ENCODE assay signal across 11 cellular contexts in genomic region chr1:17759114-17759513, GRCh38. TPM values are rescaled to one million over a fixed set of nuclear protein-coding genes. Genes with fewer than 3 reads are reported as not detected.
DNase-seq lines count a peak whose midpoint lies in the region; ATAC-seq and TF ChIP-seq lines count a peak whose summit lies in the region.
"Had no signal": no experiment of that assay in that cellular context is flagged by ENCODE, and none has a peak within 500 bp of the region (broad histone marks: within the 10 kb centered on the region; RNA-seq: fewer than 3 reads in every experiment).

No MANE protein-coding gene starts in this region.

- H3K27me3 ChIP-seq in kidney epithelial cell (ENCODE audit: control insufficient read depth, insufficient read depth, low read length) = no peaks in the 10 kb centered on the region

- in situ Hi-C loops in Caki2 (cut with HindIII; ENCODE audit: low pct_unique_long_range_greater_than_20kb, low sequenced_read_pairs) = no loop called here

- H3K4me3 ChIP-seq in GM12875 (ENCODE audit: low read depth, low read length) = no peak overlapping the region
- no peak overlapping the region for H3K4me3 ChIP-seq in kidney epithelial cell (ENCODE audit: low read depth, low read length)

- no peaks in the 10 kb centered on the region for H3K36me3 ChIP-seq in kidney epithelial cell (ENCODE audit: control insufficient read depth, insufficient read depth, low read length)

- peak; percentile 4 for DNase-seq in Caki2 (ENCODE audit: low read depth)
- DNase-seq in RKO (ENCODE audit: low spot score) = peak; percentile 34
- DNase-seq in kidney epithelial cell (ENCODE audit: low read depth) = no peak
- no peak for DNase-seq in cerebellar nuclear complex (lab: John Stamatoyannopoulos, UW)
- DNase-seq: activated effector memory CD4-positive, alpha-beta T cell treated with anti-CD3 and anti-CD28 coated beads, Interleukin-2, amount 50 U/mL, for 16 hours; effector CD4-positive, alpha-beta T cell; NCI-H2171 treated with DMSO at 0.1 percent for 48 hours had no signal

- ATAC-seq in GM18858 (IDR thresholded peaks at IDR 0.05; ENCODE audit: unreplicated experiment) (no peak), GM21381 (IDR thresholded peaks at IDR 0.05; ENCODE audit: unreplicated experiment) (no peak)

- peak; percentile 36; the same call in 1 of the 2 replicates for TF ChIP-seq CTCF in GM12875 (IDR thresholded peaks at IDR 0.05; ENCODE audit: borderline replicate concordance, insufficient read depth, low read depth, low read length)
- TF ChIP-seq CTCF in kidney epithelial cell (IDR thresholded peaks at IDR 0.05; ENCODE audit: insufficient read depth, low read length, poor library complexity, severe bottlenecking) = peak; percentile 31

RNA-seq across cellular contexts. Expression of gene ACTL8, which starts 4.0 kb away (rescaled TPM):
- total RNA-seq in Caki2 (2014; rRNA removed; shearing (Covaris generic); ENCODE audit: low replicate concordance) = 1.2 and 1.5 TPM in 2 replicates
- total RNA-seq in kidney epithelial cell = 0.17 TPM in 1 of 2 replicates, not detected in the other
- total RNA-seq: osteoblast had no signal

Comparison
In these comparisons a context has a peak if more than half of its experiments do, and no peak if none do; other contexts are left out.
1. DNase-seq: peak in Caki2 (single experiment) and RKO (single experiment); none in kidney epithelial cell (single experiment) and cerebellar nuclear complex (0 of 2).